In the genomic region with DNA sequence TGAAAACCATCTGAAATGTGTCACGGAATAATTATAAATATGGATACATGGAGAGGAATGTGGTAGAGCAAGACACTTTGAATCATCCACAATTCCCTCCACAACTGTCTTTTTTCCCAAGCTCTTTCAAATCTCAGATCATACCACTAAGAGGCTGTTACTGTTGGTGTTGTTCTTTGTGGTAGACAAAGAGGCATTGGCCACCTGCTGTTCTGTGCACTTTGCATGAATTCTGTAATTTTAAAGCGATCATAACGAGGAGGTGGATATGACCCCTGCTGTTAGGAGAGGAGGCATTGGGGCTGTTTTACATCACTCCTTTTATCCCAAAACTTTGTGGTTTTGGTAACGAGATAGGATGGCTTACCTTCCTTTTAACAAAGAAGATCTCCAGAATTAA, we compare ENCODE assay signal across 23 cellular contexts.
DNase-seq lines count a peak whose midpoint lies in the region; FAIRE-seq and TF ChIP-seq lines count a peak whose summit lies in the region.
"Had no signal": no experiment of that assay in that cellular context is flagged by ENCODE, and none has a peak within 500 bp of the region (broad histone marks: within the 10 kb centered on the region; RNA-seq: fewer than 3 reads in every experiment).

No MANE protein-coding gene starts in this region.

- H3K4me1 ChIP-seq in tibial artery, result peaks cover 0 to 37% (median 10%) of the 10 kb centered on the region in 4 donors
- no peaks in the 10 kb centered on the region for H3K4me1 ChIP-seq in vagina
- H3K4me1 ChIP-seq: prostate gland, spleen had no signal

- H3K27me3 Mint-ChIP-seq in activated T-cell treated with anti-CD3 and anti-CD28 coated beads, Interleukin-2, amount 50 U/mL, for 24 hours, result no peaks in the 10 kb centered on the region
- H3K27me3 Mint-ChIP-seq: CD4-positive, CD25-positive, alpha-beta regulatory T cell had no signal

- H3K4me3 ChIP-seq in bronchial epithelial cell (ENCODE audit: low read depth, low read length) (no peak overlapping the region), tibial artery (no peak overlapping the region), vagina (no peak overlapping the region)
- H3K4me3 ChIP-seq: prostate gland, spleen, testis had no signal

- H3K27me3 ChIP-seq in bronchial epithelial cell (ENCODE audit: control insufficient read depth, insufficient read depth, low read length) (no peaks in the 10 kb centered on the region), tibial artery (no peaks in the 10 kb centered on the region), vagina (no peaks in the 10 kb centered on the region)
- H3K27me3 ChIP-seq: spleen, testis had no signal

- no peaks in the 10 kb centered on the region for H3K9me3 ChIP-seq in tibial artery
- H3K9me3 ChIP-seq in vagina, result no peaks in the 10 kb centered on the region
- H3K9me3 ChIP-seq: prostate gland, spleen, testis had no signal

- no peak for FAIRE-seq in bronchial epithelial cell (lab: Jason Lieb, UNC)
- FAIRE-seq: endometrium had no signal

- intact Hi-C loops in tibial artery (cut with DNase I; ENCODE audit: low total_unique reads) (no loop called here), vagina (cut with DNase I) (no loop called here)

- no peaks in the 10 kb centered on the region for H3K36me3 Mint-ChIP-seq in activated T-cell treated with anti-CD3 and anti-CD28 coated beads, Interleukin-2, amount 50 U/mL, for 24 hours (ENCODE audit: low read depth)
- H3K36me3 Mint-ChIP-seq: CD4-positive, CD25-positive, alpha-beta regulatory T cell had no signal

- H3K36me3 ChIP-seq in bronchial epithelial cell (ENCODE audit: control insufficient read depth, insufficient read depth, low read length) (no peaks in the 10 kb centered on the region), tibial artery (no peaks in the 10 kb centered on the region), vagina (no peaks in the 10 kb centered on the region)
- H3K36me3 ChIP-seq: prostate gland, spleen had no signal

- H3K27ac Mint-ChIP-seq in activated T-cell treated with anti-CD3 and anti-CD28 coated beads, Interleukin-2, amount 50 U/mL, for 24 hours, result peak overlapping the region; percentile 45
- H3K27ac Mint-ChIP-seq: nephron had no signal

- H3K27ac ChIP-seq in tibial artery (peak overlapping the region; percentile 24 to 59), vagina (no peak overlapping the region)
- H3K27ac ChIP-seq: prostate gland, spleen, testis, VCaP had no signal

- no peak for DNase-seq in activated T-cell treated with anti-CD3 and anti-CD28 coated beads, Interleukin-2, amount 50 U/mL, for 24 hours
- DNase-seq in activated T-cell treated with anti-CD3 and anti-CD28 coated beads, Interleukin-2, amount 50 U/mL, for 1 hour, result no peak
- DNase-seq in NCI-H2227 treated with DMSO at 0.1 percent for 48 hours (lab: John Stamatoyannopoulos, UW) (peak; percentile 13), bronchial epithelial cell (ENCODE audit: low read depth) (peak; percentile 57), tibial artery (no peak), COLO829 (ENCODE audit: low spot score) (no peak), vagina (ENCODE audit: extremely low spot score in 2 of 2) (no peak), DMS 273 treated with DMSO at 0.1 percent for 48 hours (lab: John Stamatoyannopoulos, UW) (no peak)
- DNase-seq: activated effector memory CD4-positive, alpha-beta T cell treated with Interleukin-2 at 50 U/mL for 16 hours; amniotic stem cell; CD4-positive, CD25-positive, alpha-beta regulatory T cell; DMS53; hippocampal formation; NCI-H1436 treated with DMSO at 0.1 percent for 48 hours; NCI-H524; SIG-M5; spleen; testis had no signal

- TF ChIP-seq CTCF in bronchial epithelial cell (IDR thresholded peaks at IDR 0.05; ENCODE audit: insufficient read depth, low read length, severe bottlenecking), result no peak
- TF ChIP-seq CTCF in tibial artery (IDR thresholded peaks at IDR 0.05), result no peak
- no peak for TF ChIP-seq CTCF in vagina (IDR thresholded peaks at IDR 0.05)

- H3K9me3 Mint-ChIP-seq in activated T-cell treated with anti-CD3 and anti-CD28 coated beads, Interleukin-2, amount 50 U/mL, for 24 hours, result no peaks in the 10 kb centered on the region
- H3K9me3 Mint-ChIP-seq: CD4-positive, CD25-positive, alpha-beta regulatory T cell; nephron had no signal

- no peak for TF ChIP-seq POLR2A in vagina (IDR thresholded peaks at IDR 0.05)

- H3K4me1 Mint-ChIP-seq in activated T-cell treated with anti-CD3 and anti-CD28 coated beads, Interleukin-2, amount 50 U/mL, for 24 hours (ENCODE audit: low read depth), result peaks cover 20% of the 10 kb centered on the region

- H3K4me3 Mint-ChIP-seq in activated T-cell treated with anti-CD3 and anti-CD28 coated beads, Interleukin-2, amount 50 U/mL, for 24 hours, result no peak overlapping the region
- H3K4me3 Mint-ChIP-seq: CD4-positive, CD25-positive, alpha-beta regulatory T cell; nephron; T-helper 1 cell treated with Interleukin-12 subunit alpha and Interleukin-12 subunit beta and Interleukin-4 antibody, amounts not matched to agents 30 μg/mL and 1 μg/mL, for 36 hours had no signal

Comparison
In these comparisons a context has a peak if more than half of its experiments do, and no peak if none do; other contexts are left out.
1. DNase-seq: peak in NCI-H2227 treated with DMSO at 0.1 percent for 48 hours (single experiment) and bronchial epithelial cell (single experiment); none in activated T-cell treated with anti-CD3 and anti-CD28 coated beads, Interleukin-2, amount 50 U/mL, for 24 hours (single experiment), activated T-cell treated with anti-CD3 and anti-CD28 coated beads, Interleukin-2, amount 50 U/mL, for 1 hour (single experiment), tibial artery (0 of 2), COLO829 (single experiment), vagina (0 of 2) and DMS 273 treated with DMSO at 0.1 percent for 48 hours (single experiment).